In genomic region chr2:238160206-238161129, GRCh38 we compare ENCODE assay signal across 9 cellular contexts. TPM values are rescaled to one million over a fixed set of nuclear protein-coding genes. Genes with fewer than 3 reads are reported as not detected.
DNase-seq lines count a peak whose midpoint lies in the region; ATAC-seq and TF ChIP-seq lines count a peak whose summit lies in the region.
"Had no signal": no experiment of that assay in that cellular context is flagged by ENCODE, and none has a peak within 500 bp of the region (broad histone marks: within the 10 kb centered on the region; RNA-seq: fewer than 3 reads in every experiment).

No MANE protein-coding gene starts in this region.

- CTCF ChIA-PET in AG04450 (lab: Charles Lee), result interaction anchor here (0.5 to 2.1 kb wide), 6 partner anchors 96 to 389 kb away, joined by 3 to 9 read pairs (median 3); no protein-coding TSS in a partner anchor
- CTCF ChIA-PET in activated CD8-positive, alpha-beta T cell treated with anti-CD3 and anti-CD28 coated beads for 36 hours (lab: Charles Lee), result interaction anchor here (0.9 to 1.7 kb wide), 6 partner anchors 8 to 104 kb away, joined by 3 to 6 read pairs (median 4); no protein-coding TSS in a partner anchor

- H3K27me3 ChIP-seq in AG04450 (ENCODE audit: control insufficient read depth, insufficient read depth, low read length) (no peaks in the 10 kb centered on the region), HAP-1 (ENCODE audit: low read depth) (no peaks in the 10 kb centered on the region), sigmoid colon (peaks cover 18 to 46% (median 33%) of the 10 kb centered on the region in 3 donors)

- in situ Hi-C loops in HAP-1 (cut with MboI; ENCODE audit: low sequenced_read_pairs), result no loop called here

- H3K4me1 Mint-ChIP-seq in activated CD8-positive, alpha-beta T cell treated with anti-CD3 and anti-CD28 coated beads for 36 hours (ENCODE audit: low read depth), result peaks cover 11% of the 10 kb centered on the region

- POLR2A ChIA-PET in AG04450 (lab: Yijun Ruan, JAX), result interaction anchor here (0.7 kb wide), 1 partner anchor 9 kb away, joined by 3 read pairs; no protein-coding TSS in a partner anchor
- POLR2A ChIA-PET in activated CD8-positive, alpha-beta T cell treated with anti-CD3 and anti-CD28 coated beads for 36 hours (lab: Charles Lee), result no interaction called here

- H3K4me1 ChIP-seq in HAP-1, result peaks cover 5% of the 10 kb centered on the region; the same call in 1 of the 2 replicates
- H3K4me1 ChIP-seq in sigmoid colon, result peaks cover 0 to 27% (median 23%) of the 10 kb centered on the region in 4 donors

- H3K27ac ChIP-seq in AG04450 (ENCODE audit: low read depth, low read length) (no peak overlapping the region), sigmoid colon (no peak overlapping the region)

- H3K9me3 Mint-ChIP-seq in activated CD8-positive, alpha-beta T cell treated with anti-CD3 and anti-CD28 coated beads for 36 hours, result no peaks in the 10 kb centered on the region

- peak; percentile 52 for ATAC-seq in activated CD8-positive, alpha-beta T cell treated with anti-CD3 and anti-CD28 coated beads for 36 hours
- ATAC-seq in HG03025 (IDR thresholded peaks at IDR 0.05; ENCODE audit: low FRiP score, unreplicated experiment) (no peak), GM18517 (IDR thresholded peaks at IDR 0.05; ENCODE audit: unreplicated experiment) (no peak)

- H3K9me3 ChIP-seq in AG04450 (ENCODE audit: control insufficient read depth, insufficient read depth, low read length) (no peaks in the 10 kb centered on the region; the same call in 1 of the 2 replicates), HAP-1 (no peaks in the 10 kb centered on the region), sigmoid colon (no peaks in the 10 kb centered on the region)

- no peak overlapping the region for H3K27ac Mint-ChIP-seq in activated CD8-positive, alpha-beta T cell treated with anti-CD3 and anti-CD28 coated beads for 36 hours

- intact Hi-C loops in activated CD8-positive, alpha-beta T cell treated with anti-CD3 and anti-CD28 coated beads for 36 hours (cut with micrococcal nuclease), result no loop called here
- intact Hi-C loops in sigmoid colon (cut with DNase I), result no loop called here

- TF ChIP-seq EP300 in sigmoid colon (IDR thresholded peaks at IDR 0.05), result no peak

- no peak for TF ChIP-seq POLR2A in sigmoid colon (IDR thresholded peaks at IDR 0.05)

- H3K36me3 ChIP-seq in HAP-1 (replicated peaks) (no peaks in the 10 kb centered on the region), sigmoid colon (no peaks in the 10 kb centered on the region)

- H3K4me3 ChIP-seq in AG04450 (ENCODE audit: low read depth, low read length) (no peak overlapping the region), HAP-1 (peak overlapping the region; percentile 48), sigmoid colon (no peak overlapping the region)

- 55 to 57% methylated on average over 23 of the region's 23 CpGs for WGBS in sigmoid colon, 2 donors

- DNase-seq in AG04450 (ENCODE audit: low read depth, low spot score) (no peak), HAP-1 (ENCODE audit: low spot score in 2 of 2) (peak in 1 of 2 experiments; percentile 47), islet precursor cell (peak; percentile 69), NCI-H146 treated with DMSO at 0.1 percent for 48 hours (lab: John Stamatoyannopoulos, UW; ENCODE audit: unreplicated experiment) (no peak), sigmoid colon (no peak)
- peak; percentile 65 for DNase-seq in activated CD8-positive, alpha-beta T cell treated with anti-CD3 and anti-CD28 coated beads for 36 hours

- H3K36me3 Mint-ChIP-seq in activated CD8-positive, alpha-beta T cell treated with anti-CD3 and anti-CD28 coated beads for 36 hours (ENCODE audit: low read depth), result no peaks in the 10 kb centered on the region

- peak; percentile 43 for TF ChIP-seq CTCF in AG04450 (IDR thresholded peaks at IDR 0.05; ENCODE audit: low read depth, low read length)
- TF ChIP-seq CTCF in activated CD8-positive, alpha-beta T cell treated with anti-CD3 and anti-CD28 coated beads for 36 hours (IDR thresholded peaks at IDR 0.05), result peak; percentile 60
- TF ChIP-seq CTCF in sigmoid colon (IDR thresholded peaks at IDR 0.05), result peak in 1 of 4 experiments; percentile 18

- H3K27me3 Mint-ChIP-seq in activated CD8-positive, alpha-beta T cell treated with anti-CD3 and anti-CD28 coated beads for 36 hours, result peaks cover 20% of the 10 kb centered on the region

- H3K4me3 Mint-ChIP-seq in activated CD8-positive, alpha-beta T cell treated with anti-CD3 and anti-CD28 coated beads for 36 hours, result no peak overlapping the region

RNA-seq across cellular contexts. Expression of gene ERFE, which starts 1.7 kb away (rescaled TPM):
- 2.4 and 2.9 TPM in 2 replicates for polyA plus RNA-seq in AG04450 (2011; rRNA removed)
- 0.96 and 2.2 TPM in 2 replicates for polyA minus RNA-seq in AG04450 (2011; rRNA and poly(A)+ RNA removed)
- 1 to 10 TPM in 1 of 2 experiments, under 1 TPM in 1; 0.99 to 1.0 TPM for total RNA-seq in activated CD8-positive, alpha-beta T cell treated with anti-CD3 and anti-CD28 coated beads for 36 hours
- under 1 TPM in 2 of 4 donors, not detected in 2; 0.49 to 0.71 TPM for total RNA-seq in sigmoid colon
- under 1 TPM in 1 of 3 donors, not detected in 2; 0.42 TPM for polyA plus RNA-seq in sigmoid colon

RNA-seq across cellular contexts. Expression of gene KLHL30, which starts 22.0 kb away (rescaled TPM):
- polyA plus RNA-seq in AG04450 (2011; rRNA removed) (not detected in 2 replicates), sigmoid colon (under 1 TPM in 1 of 3 donors, not detected in 2; 0.19 TPM)
- not detected in 2 replicates for polyA minus RNA-seq in AG04450 (2011; rRNA and poly(A)+ RNA removed)
- total RNA-seq in activated CD8-positive, alpha-beta T cell treated with anti-CD3 and anti-CD28 coated beads for 36 hours, result not detected
- total RNA-seq in sigmoid colon, result 1 to 10 TPM in 1 of 4 donors, under 1 TPM in 3; 0.49 to 3.6 (median 0.76) TPM
- total RNA-seq: T-helper 2 cell treated with Interferon-gamma antibody and Interleukin-4, amounts not matched to agents 100 ng/mL and 5 ng/mL, for 36 hours had no signal

RNA-seq across cellular contexts. Expression of gene ILKAP, which starts 43.0 kb away (rescaled TPM):
- 29.4 and 34.9 TPM in 2 replicates for polyA plus RNA-seq in AG04450 (2011; rRNA removed)
- 21.9 and 23.3 TPM in 2 replicates for polyA minus RNA-seq in AG04450 (2011; rRNA and poly(A)+ RNA removed)
- total RNA-seq in activated CD8-positive, alpha-beta T cell treated with anti-CD3 and anti-CD28 coated beads for 36 hours, result 10 to 100 TPM; 42.1 to 43.3 TPM
- total RNA-seq in sigmoid colon, result 10 to 100 TPM; 32.2 to 57.3 (median 45.3) TPM
- 10 to 100 TPM; 26.4 to 40.6 (median 28.0) TPM for polyA plus RNA-seq in sigmoid colon

Comparison
In these comparisons a context has a peak if more than half of its experiments do, and no peak if none do; other contexts are left out.
1. DNase-seq: peak in activated CD8-positive, alpha-beta T cell treated with anti-CD3 and anti-CD28 coated beads for 36 hours (single experiment) and islet precursor cell (single experiment); none in AG04450 (single experiment), NCI-H146 treated with DMSO at 0.1 percent for 48 hours (single experiment) and sigmoid colon (single experiment).